Comparison of ENCODE assay signal across 24 cellular contexts in genomic region chr12:105921055-105921454, GRCh38.
"Had no signal": no experiment of that assay in that cellular context is flagged by ENCODE, and none has a peak within 500 bp of the region (broad histone marks: within the 10 kb centered on the region; RNA-seq: fewer than 3 reads in every experiment).

No MANE protein-coding gene starts in this region.

- DNase-seq: activated CD4-positive, alpha-beta T cell treated with anti-CD3 and anti-CD28 coated beads for 36 hours; activated CD4-positive, CD25-positive, alpha-beta regulatory T cell; activated CD8-positive, alpha-beta memory T cell treated with anti-CD3 and anti-CD28 coated beads, Interleukin-2, amount 10 ng/mL, durations not matched to agents 7 days and 5 days; activated CD8-positive, alpha-beta T cell treated with anti-CD3 and anti-CD28 coated beads, Interleukin-2, amount 10 ng/mL, durations not matched to agents 7 days and 5 days; activated naive CD8-positive, alpha-beta T cell treated with anti-CD3 and anti-CD28 coated beads, Interleukin-2, amount 50 U/mL, for 24 hours; activated T-cell treated with anti-CD3 and anti-CD28 coated beads, Interleukin-2, amount 50 U/mL, for 48 hours; endodermal cell; foreskin melanocyte; immature natural killer cell; naive B cell; ovary; stimulated activated CD4-positive, alpha-beta T cell treated with anti-CD3 and anti-CD28 coated beads, Interleukin-12 subunit alpha, Interleukin-12 subunit beta, amount 100 ng/mL, for 4 hours; stimulated activated CD4-positive, alpha-beta T cell treated with anti-CD3 and anti-CD28 coated beads, Interleukin-4, amount 100 ng/mL, for 1 hour; thyroid gland; upper lobe of right lung had no signal

- ATAC-seq: activated CD4-positive, alpha-beta T cell treated with anti-CD3 and anti-CD28 coated beads for 36 hours; activated CD8-positive, alpha-beta memory T cell treated with anti-CD3 and anti-CD28 coated beads, Interleukin-2, amount 10 ng/mL, durations not matched to agents 7 days and 5 days; activated CD8-positive, alpha-beta T cell treated with anti-CD3 and anti-CD28 coated beads, Interleukin-2, amount 10 ng/mL, durations not matched to agents 7 days and 5 days; activated naive CD8-positive, alpha-beta T cell treated with anti-CD3 and anti-CD28 coated beads, Interleukin-2, amount 50 U/mL, for 24 hours; left lobe of liver; upper lobe of right lung had no signal

- H3K36me3 ChIP-seq: esophagus muscularis mucosa, ovary, thyroid gland, upper lobe of right lung had no signal

- H3K27ac Mint-ChIP-seq: activated CD4-positive, alpha-beta T cell treated with anti-CD3 and anti-CD28 coated beads for 36 hours; activated CD8-positive, alpha-beta memory T cell treated with anti-CD3 and anti-CD28 coated beads, Interleukin-2, amount 10 ng/mL, durations not matched to agents 7 days and 5 days; activated CD8-positive, alpha-beta T cell treated with anti-CD3 and anti-CD28 coated beads, Interleukin-2, amount 10 ng/mL, durations not matched to agents 7 days and 5 days; activated naive CD4-positive, alpha-beta T cell treated with anti-CD3 and anti-CD28 coated beads, Interleukin-2, amount 50 U/mL, for 24 hours; activated naive CD8-positive, alpha-beta T cell treated with anti-CD3 and anti-CD28 coated beads, Interleukin-2, amount 50 U/mL, for 24 hours; activated T-helper 2 cell treated with anti-CD3 and anti-CD28 coated beads, Interferon-gamma antibody, Interleukin-2, Interleukin-4, amounts not matched to agents 10 μg/mL and 5 μg/mL and 100 μg/mL, durations not matched to agents 14 hours and 24 hours and 36 hours; dendritic cell treated with granulocyte-macrophage colony-stimulating factor and Interleukin-4, amounts not matched to agents 40 ng/mL and 50 ng/mL, for 4 days; endodermal cell; immature natural killer cell; naive B cell; progenitor cell of endocrine pancreas; stimulated activated naive CD8-positive, alpha-beta T cell treated with anti-CD3 and anti-CD28 coated beads, Interleukin-15, Interleukin-2, amounts not matched to agents 100 ng/mL and 50 ng/mL, for 24 hours had no signal

- H3K9me3 Mint-ChIP-seq: activated naive CD4-positive, alpha-beta T cell treated with anti-CD3 and anti-CD28 coated beads, Interleukin-2, amount 50 U/mL, for 24 hours; activated naive CD8-positive, alpha-beta T cell treated with anti-CD3 and anti-CD28 coated beads, Interleukin-2, amount 50 U/mL, for 24 hours; activated T-helper 2 cell treated with anti-CD3 and anti-CD28 coated beads, Interferon-gamma antibody, Interleukin-2, Interleukin-4, amounts not matched to agents 10 μg/mL and 5 μg/mL and 100 μg/mL, durations not matched to agents 14 hours and 24 hours and 36 hours; central memory CD8-positive, alpha-beta T cell; dendritic cell treated with granulocyte-macrophage colony-stimulating factor and Interleukin-4, amounts not matched to agents 40 ng/mL and 50 ng/mL, for 4 days; endodermal cell; immature natural killer cell; stimulated activated naive CD8-positive, alpha-beta T cell treated with anti-CD3 and anti-CD28 coated beads, Interleukin-15, Interleukin-2, amounts not matched to agents 100 ng/mL and 50 ng/mL, for 24 hours had no signal

- H3K4me1 Mint-ChIP-seq: activated CD4-positive, alpha-beta T cell treated with anti-CD3 and anti-CD28 coated beads for 36 hours; activated CD8-positive, alpha-beta memory T cell treated with anti-CD3 and anti-CD28 coated beads, Interleukin-2, amount 10 ng/mL, durations not matched to agents 7 days and 5 days; activated naive CD4-positive, alpha-beta T cell treated with anti-CD3 and anti-CD28 coated beads, Interleukin-2, amount 50 U/mL, for 24 hours; activated naive CD8-positive, alpha-beta T cell treated with anti-CD3 and anti-CD28 coated beads, Interleukin-2, amount 50 U/mL, for 24 hours; central memory CD8-positive, alpha-beta T cell; immature natural killer cell; naive B cell had no signal

- H3K4me1 ChIP-seq: thyroid gland, upper lobe of right lung had no signal

- H3K9me3 ChIP-seq: esophagus muscularis mucosa, ovary, thyroid gland, upper lobe of right lung had no signal

- H3K4me3 ChIP-seq: esophagus muscularis mucosa, lung, ovary, thyroid gland, upper lobe of right lung had no signal

- H3K27me3 Mint-ChIP-seq: activated naive CD8-positive, alpha-beta T cell treated with anti-CD3 and anti-CD28 coated beads, Interleukin-2, amount 50 U/mL, for 24 hours had no signal

- H3K36me3 Mint-ChIP-seq: activated CD8-positive, alpha-beta memory T cell treated with anti-CD3 and anti-CD28 coated beads, Interleukin-2, amount 10 ng/mL, durations not matched to agents 7 days and 5 days; activated naive CD4-positive, alpha-beta T cell treated with anti-CD3 and anti-CD28 coated beads, Interleukin-2, amount 50 U/mL, for 24 hours; immature natural killer cell; naive B cell had no signal

- H3K4me3 Mint-ChIP-seq: activated CD4-positive, alpha-beta T cell treated with anti-CD3 and anti-CD28 coated beads for 36 hours; activated CD8-positive, alpha-beta memory T cell treated with anti-CD3 and anti-CD28 coated beads, Interleukin-2, amount 10 ng/mL, durations not matched to agents 7 days and 5 days; activated CD8-positive, alpha-beta T cell treated with anti-CD3 and anti-CD28 coated beads, Interleukin-2, amount 10 ng/mL, durations not matched to agents 7 days and 5 days; activated naive CD4-positive, alpha-beta T cell treated with anti-CD3 and anti-CD28 coated beads, Interleukin-2, amount 50 U/mL, for 24 hours; activated naive CD8-positive, alpha-beta T cell treated with anti-CD3 and anti-CD28 coated beads, Interleukin-2, amount 50 U/mL, for 24 hours; central memory CD8-positive, alpha-beta T cell; dendritic cell treated with granulocyte-macrophage colony-stimulating factor and Interleukin-4, amounts not matched to agents 40 ng/mL and 50 ng/mL, for 4 days; endodermal cell; immature natural killer cell; naive B cell; stimulated activated naive CD8-positive, alpha-beta T cell treated with anti-CD3 and anti-CD28 coated beads, Interleukin-15, Interleukin-2, amounts not matched to agents 100 ng/mL and 50 ng/mL, for 24 hours had no signal

- H3K27ac ChIP-seq: esophagus muscularis mucosa, ovary, thyroid gland, upper lobe of right lung had no signal

- H3K27me3 ChIP-seq: esophagus muscularis mucosa, ovary, thyroid gland, upper lobe of right lung had no signal
